ENCODE assay signal across 8 cellular contexts in the genomic region with DNA sequence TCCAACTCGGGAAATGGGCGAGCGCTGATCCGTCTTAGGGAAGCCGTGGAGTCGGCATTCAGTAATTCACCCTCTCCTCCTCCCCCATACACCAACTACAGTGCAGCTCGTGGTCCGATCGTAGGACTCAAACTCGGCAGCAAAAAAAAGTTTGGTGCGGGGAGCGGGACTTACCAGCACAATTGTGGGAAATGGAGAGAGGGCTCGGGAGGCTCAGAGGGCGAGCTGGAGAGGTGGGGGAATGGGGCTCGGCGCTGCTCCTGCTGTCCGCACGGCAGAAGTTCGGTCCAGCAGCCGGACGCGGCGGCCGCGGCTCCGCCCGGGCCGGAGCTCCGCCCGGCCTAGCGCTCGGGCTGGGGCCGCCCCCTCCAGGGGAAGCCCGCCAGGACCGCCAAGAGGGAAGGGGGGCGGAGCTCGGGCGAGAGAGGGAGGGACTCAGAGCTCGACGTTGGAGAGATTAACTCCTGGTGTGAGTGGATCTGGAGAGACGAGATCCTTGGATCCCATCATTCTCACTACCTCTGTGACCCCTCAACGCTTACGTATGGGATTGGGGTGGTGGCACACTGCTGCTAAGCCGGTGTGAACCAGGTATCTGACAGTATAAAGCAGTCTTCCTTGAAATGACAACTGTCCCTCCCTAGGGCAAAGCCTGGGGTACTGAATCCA. TPM values are rescaled to one million over a fixed set of nuclear protein-coding genes. Genes with fewer than 3 reads are reported as not detected.
DNase-seq lines count a peak whose midpoint lies in the region; ATAC-seq lines count a peak whose summit lies in the region.

No MANE protein-coding gene starts in this region.

- H3K36me3 Mint-ChIP-seq in activated T-cell treated with anti-CD3 and anti-CD28 coated beads, Interleukin-2, amount 50 U/mL, for 24 hours (ENCODE audit: low read depth) = peaks cover 27% of the 10 kb centered on the region

- ATAC-seq in GM21515 (IDR thresholded peaks at IDR 0.05; ENCODE audit: unreplicated experiment) (peak; percentile 65), esophagus mucosa (peak; percentile 86)

- peak; percentile 94 for DNase-seq in DMS 273 (lab: John Stamatoyannopoulos, UW; ENCODE audit: unreplicated experiment)
- DNase-seq in HuH-7.5 (ENCODE audit: low spot score) = peak; percentile 91
- DNase-seq in OCI-M2 (lab: John Stamatoyannopoulos, UW; ENCODE audit: unreplicated experiment) = peak; percentile 17
- DNase-seq in activated T-cell treated with anti-CD3 and anti-CD28 coated beads, Interleukin-2, amount 50 U/mL, for 24 hours = peak; percentile 86
- peak; percentile 51 to 75 for DNase-seq in stimulated activated CD8-positive, alpha-beta memory T cell treated with anti-CD3 and anti-CD28 coated beads, Interleukin-7, amount 100 ng/mL, for 4 hours (ENCODE audit: low read depth in 2 of 2)

- peak overlapping the region; percentile 90 for H3K27ac Mint-ChIP-seq in activated T-cell treated with anti-CD3 and anti-CD28 coated beads, Interleukin-2, amount 50 U/mL, for 24 hours

- peaks cover 16% of the 10 kb centered on the region for H3K4me1 ChIP-seq in muscle layer of colon (ENCODE audit: insufficient read depth, low read length)

- H3K27me3 ChIP-seq in muscle layer of colon (ENCODE audit: control insufficient read depth in 1 of 2, insufficient read depth in 2 of 2, low read length in 2 of 2) = no peaks in the 10 kb centered on the region

- H3K27ac ChIP-seq in muscle layer of colon (ENCODE audit: low read depth, low read length) = peak overlapping the region; percentile 99

- peaks cover 17% of the 10 kb centered on the region for H3K4me1 Mint-ChIP-seq in activated T-cell treated with anti-CD3 and anti-CD28 coated beads, Interleukin-2, amount 50 U/mL, for 24 hours (ENCODE audit: low read depth)

- peaks cover 21% of the 10 kb centered on the region for H3K36me3 ChIP-seq in muscle layer of colon (ENCODE audit: insufficient read depth, low read length)

- H3K4me3 Mint-ChIP-seq in activated T-cell treated with anti-CD3 and anti-CD28 coated beads, Interleukin-2, amount 50 U/mL, for 24 hours = peak overlapping the region; percentile 93

- H3K9me3 Mint-ChIP-seq in activated T-cell treated with anti-CD3 and anti-CD28 coated beads, Interleukin-2, amount 50 U/mL, for 24 hours = no peaks in the 10 kb centered on the region

- no peaks in the 10 kb centered on the region for H3K27me3 Mint-ChIP-seq in activated T-cell treated with anti-CD3 and anti-CD28 coated beads, Interleukin-2, amount 50 U/mL, for 24 hours

- H3K4me3 ChIP-seq in muscle layer of colon (ENCODE audit: low read depth in 1 of 2, low read length in 2 of 2) = peak overlapping the region; percentile 85 to 99

- no peaks in the 10 kb centered on the region for H3K9me3 ChIP-seq in muscle layer of colon (ENCODE audit: low read length)

- H3K9ac ChIP-seq in muscle layer of colon (ENCODE audit: low read length) = peak overlapping the region; percentile 96

RNA-seq across cellular contexts. Expression of gene PIAS3, which starts 0.7 kb away (rescaled TPM):
- 39.5 TPM for total RNA-seq in esophagus mucosa

RNA-seq across cellular contexts. Expression of gene NUDT17, which starts 14.2 kb away (rescaled TPM):
- total RNA-seq in esophagus mucosa = 1.7 TPM

RNA-seq across cellular contexts. Expression of gene ANKRD35, which starts 26.0 kb away (rescaled TPM):
- total RNA-seq in esophagus mucosa = 13.7 TPM

RNA-seq across cellular contexts. Expression of gene POLR3C, which starts 35.6 kb away (rescaled TPM):
- total RNA-seq in esophagus mucosa = 18.2 TPM

RNA-seq across cellular contexts. Expression of gene RNF115, which starts 35.7 kb away (rescaled TPM):
- total RNA-seq in esophagus mucosa = 6.7 TPM

Comparison
In these comparisons a context has a peak if more than half of its experiments do, and no peak if none do; other contexts are left out.
1. Peak in every context shown above with its lines: DNase-seq, ATAC-seq, H3K4me3 ChIP-seq and H3K27ac ChIP-seq.
2. DNase-seq: peak in every context shown above with its lines; median percentile 94 in DMS 273; 91 in HuH-7.5; 86 in activated T-cell treated with anti-CD3 and anti-CD28 coated beads, Interleukin-2, amount 50 U/mL, for 24 hours; 63 in stimulated activated CD8-positive, alpha-beta memory T cell treated with anti-CD3 and anti-CD28 coated beads, Interleukin-7, amount 100 ng/mL, for 4 hours; 17 in OCI-M2.